In genomic region chr5:149684371-149684770, GRCh38 we compare ENCODE assay signal across 27 cellular contexts.
"Had no signal": no experiment of that assay in that cellular context is flagged by ENCODE, and none has a peak within 500 bp of the region (broad histone marks: within the 10 kb centered on the region; RNA-seq: fewer than 3 reads in every experiment).

No MANE protein-coding gene starts in this region.

- H3K27me3 ChIP-seq: breast epithelium had no signal

- H3K36me3 Mint-ChIP-seq: activated CD8-positive, alpha-beta memory T cell treated with anti-CD3 and anti-CD28 coated beads, Interleukin-2, amount 10 ng/mL, durations not matched to agents 7 days and 5 days; activated naive CD4-positive, alpha-beta T cell treated with anti-CD3 and anti-CD28 coated beads, Interleukin-2, amount 50 U/mL, for 24 hours; T-cell had no signal

- DNase-seq: activated B cell treated with CpG ODN at 0.5 μM for 24 hours; activated CD4-positive, alpha-beta T cell treated with anti-CD3 and anti-CD28 coated beads for 1 hour; activated CD4-positive, alpha-beta T cell treated with anti-CD3 and anti-CD28 coated beads, Interleukin-2, amount 10 ng/mL, durations not matched to agents 24 days and 14 days; activated CD4-positive, alpha-beta T cell treated with anti-CD3 and anti-CD28 coated beads, Interleukin-2, amount 50 U/mL, for 48 hours; activated CD8-positive, alpha-beta memory T cell treated with anti-CD3 and anti-CD28 coated beads, Interleukin-2, amount 10 ng/mL, durations not matched to agents 7 days and 5 days; activated effector memory CD4-positive, alpha-beta T cell treated with Interleukin-2 at 50 U/mL for 16 hours; activated naive CD4-positive, alpha-beta T cell; activated T-cell treated with anti-CD3 and anti-CD28 coated beads, Interleukin-2, amount 50 U/mL, for 24 hours; aorta; KG1; NCI-H1105; NCI-H1436; NCI-H1694 treated with DMSO at 0.1 percent for 48 hours; NCI-H2029 treated with DMSO at 0.1 percent for 48 hours; NCI-H345; NCI-H510A; NCI-H526 treated with DMSO at 0.1 percent for 48 hours; NCI-H82; NK-92 treated with Interleukin-12 subunit alpha and Interleukin-12 subunit beta, amount 100 ng/mL, for 24 hours; T-cell; T-helper 2 cell; T1000 had no signal

- H3K4me3 Mint-ChIP-seq: activated B cell treated with CpG ODN at 0.5 μM for 24 hours; activated CD4-positive, alpha-beta T cell treated with anti-CD3 and anti-CD28 coated beads, Interleukin-2, amount 10 ng/mL, durations not matched to agents 24 days and 14 days; activated CD8-positive, alpha-beta memory T cell treated with anti-CD3 and anti-CD28 coated beads, Interleukin-2, amount 10 ng/mL, durations not matched to agents 7 days and 5 days; activated naive CD4-positive, alpha-beta T cell treated with anti-CD3 and anti-CD28 coated beads, Interleukin-2, amount 50 U/mL, for 24 hours; activated T-cell treated with anti-CD3 and anti-CD28 coated beads, Interleukin-2, amount 50 U/mL, for 24 hours; activated T-helper 1 cell treated with anti-CD3 and anti-CD28 coated beads, Interleukin-12 subunit alpha, Interleukin-12 subunit beta, Interleukin-2, Interleukin-4 antibody, amounts not matched to agents 30 ng/mL and 10 ng/mL and 1 ng/mL, durations not matched to agents 14 hours and 24 hours and 36 hours; central memory CD8-positive, alpha-beta T cell; T-cell had no signal

- H3K9me3 ChIP-seq: breast epithelium, SJSA1 had no signal

- H3K4me1 ChIP-seq: breast epithelium, SJSA1 had no signal

- H3K9me3 Mint-ChIP-seq: activated B cell treated with CpG ODN at 0.5 μM for 24 hours; activated CD4-positive, alpha-beta T cell treated with anti-CD3 and anti-CD28 coated beads, Interleukin-2, amount 10 ng/mL, durations not matched to agents 24 days and 14 days; activated naive CD4-positive, alpha-beta T cell treated with anti-CD3 and anti-CD28 coated beads, Interleukin-2, amount 50 U/mL, for 24 hours; activated T-cell treated with anti-CD3 and anti-CD28 coated beads, Interleukin-2, amount 50 U/mL, for 24 hours; activated T-helper 1 cell treated with anti-CD3 and anti-CD28 coated beads, Interleukin-12 subunit alpha, Interleukin-12 subunit beta, Interleukin-2, Interleukin-4 antibody, amounts not matched to agents 30 ng/mL and 10 ng/mL and 1 ng/mL, durations not matched to agents 14 hours and 24 hours and 36 hours; central memory CD8-positive, alpha-beta T cell; T-cell had no signal

- H3K27ac Mint-ChIP-seq: activated B cell treated with CpG ODN at 0.5 μM for 24 hours; activated CD4-positive, alpha-beta T cell treated with anti-CD3 and anti-CD28 coated beads, Interleukin-2, amount 10 ng/mL, durations not matched to agents 24 days and 14 days; activated CD8-positive, alpha-beta memory T cell treated with anti-CD3 and anti-CD28 coated beads, Interleukin-2, amount 10 ng/mL, durations not matched to agents 7 days and 5 days; activated T-cell treated with anti-CD3 and anti-CD28 coated beads, Interleukin-2, amount 50 U/mL, for 24 hours; activated T-helper 1 cell treated with anti-CD3 and anti-CD28 coated beads, Interleukin-12 subunit alpha, Interleukin-12 subunit beta, Interleukin-2, Interleukin-4 antibody, amounts not matched to agents 30 ng/mL and 10 ng/mL and 1 ng/mL, durations not matched to agents 14 hours and 24 hours and 36 hours; T-cell had no signal

- H3K36me3 ChIP-seq: breast epithelium, SJSA1 had no signal

- H3K4me3 ChIP-seq: breast epithelium, SJSA1 had no signal

- H3K27ac ChIP-seq: breast epithelium, SJSA1 had no signal

- ATAC-seq: activated CD8-positive, alpha-beta memory T cell treated with anti-CD3 and anti-CD28 coated beads, Interleukin-2, amount 10 ng/mL, durations not matched to agents 7 days and 5 days; T-cell had no signal

- H3K4me1 Mint-ChIP-seq: activated CD4-positive, alpha-beta T cell treated with anti-CD3 and anti-CD28 coated beads, Interleukin-2, amount 10 ng/mL, durations not matched to agents 24 days and 14 days; activated naive CD4-positive, alpha-beta T cell treated with anti-CD3 and anti-CD28 coated beads, Interleukin-2, amount 50 U/mL, for 24 hours; central memory CD8-positive, alpha-beta T cell; T-cell had no signal
